28 cellular contexts compared by ENCODE assay signal in genomic region chr2:150554046-150554445, GRCh38.
"Had no signal": no experiment of that assay in that cellular context is flagged by ENCODE, and none has a peak within 500 bp of the region (broad histone marks: within the 10 kb centered on the region; RNA-seq: fewer than 3 reads in every experiment).

No MANE protein-coding gene starts in this region.

- H3K27me3 ChIP-seq: neural progenitor cell, ovary, spleen, suprapubic skin, testis, tibial artery, transverse colon, upper lobe of right lung, uterus had no signal

- H3K79me2 ChIP-seq: parathyroid adenoma had no signal

- H3K4me2 ChIP-seq: neural progenitor cell, smooth muscle cell had no signal

- H2AFZ ChIP-seq: neural progenitor cell, parathyroid adenoma had no signal

- DNase-seq: natural killer cell; occipital lobe; ovary; posterior cingulate gyrus; psoas muscle; right cardiac atrium; spleen; stimulated activated CD4-positive, alpha-beta T cell treated with anti-CD3 and anti-CD28 coated beads, Interleukin-12 subunit alpha, Interleukin-12 subunit beta, amount 100 ng/mL, for 4 hours; stimulated activated CD4-positive, alpha-beta T cell treated with anti-CD3 and anti-CD28 coated beads, Interleukin-1b, Interleukin-23, amount 100 ng/mL, for 48 hours; stimulated activated CD4-positive, alpha-beta T cell treated with anti-CD3 and anti-CD28 coated beads, Interleukin-4, amount 100 ng/mL, for 1 hour; stimulated activated CD4-positive, alpha-beta T cell treated with anti-CD3 and anti-CD28 coated beads, Interleukin-4, amount 100 ng/mL, for 4 hours; stimulated activated CD8-positive, alpha-beta memory T cell treated with anti-CD3 and anti-CD28 coated beads, Interleukin-4, amount 100 ng/mL, for 48 hours; stimulated activated naive CD4-positive, alpha-beta T cell; stimulated activated naive CD8-positive, alpha-beta T cell treated with anti-CD3 and anti-CD28 coated beads, Interleukin-15, amount 100 ng/mL, for 72 hours; stimulated activated naive CD8-positive, alpha-beta T cell treated with anti-CD3 and anti-CD28 coated beads, Interleukin-15, Interleukin-2, amounts not matched to agents 100 U/mL and 50 U/mL, for 24 hours; substantia nigra; testis; tibial artery; transverse colon; upper lobe of right lung; uterus had no signal

- H3K4me3 ChIP-seq: neural progenitor cell, ovary, psoas muscle, skin epidermis, smooth muscle cell, spleen, suprapubic skin, testis, tibial artery, transverse colon, upper lobe of right lung, uterus had no signal

- H3K9ac ChIP-seq: neural progenitor cell, parathyroid adenoma had no signal

- H3K27ac ChIP-seq: neural progenitor cell, ovary, parathyroid adenoma, psoas muscle, skin epidermis, spleen, suprapubic skin, testis, tibial artery, transverse colon, upper lobe of right lung, uterus had no signal

- H3K4me1 ChIP-seq: neural progenitor cell, parathyroid adenoma, psoas muscle, spleen, suprapubic skin, testis, tibial artery, transverse colon, uterus had no signal

- ATAC-seq: natural killer cell; psoas muscle; right cardiac atrium; sciatic nerve; stimulated activated memory B cell treated with anti-CD40 and anti-IgM and Interleukin-4, amounts not matched to agents 10 μg/mL and 1 μg/mL and 100 μg/mL, for 72 hours; stimulated activated naive CD8-positive, alpha-beta T cell treated with anti-CD3 and anti-CD28 coated beads, Interleukin-15, amount 100 ng/mL, for 72 hours; stimulated activated naive CD8-positive, alpha-beta T cell treated with anti-CD3 and anti-CD28 coated beads, Interleukin-15, Interleukin-2, amounts not matched to agents 100 U/mL and 50 U/mL, for 24 hours; upper lobe of right lung had no signal

- H3K36me3 ChIP-seq: neural progenitor cell, ovary, spleen, suprapubic skin, tibial artery, transverse colon, upper lobe of right lung, uterus had no signal

- H3K9me3 ChIP-seq: ovary, psoas muscle, spleen, suprapubic skin, testis, tibial artery, transverse colon, upper lobe of right lung, uterus had no signal
